ENCODE assay signal across 8 cellular contexts in genomic region chr3:5016218-5017161, GRCh38. TPM values are rescaled to one million over a fixed set of nuclear protein-coding genes. Genes with fewer than 3 reads are reported as not detected.
DNase-seq lines count a peak whose midpoint lies in the region; ATAC-seq, FAIRE-seq and TF ChIP-seq lines count a peak whose summit lies in the region.

No MANE protein-coding gene starts in this region.

- H3K9me3 Mint-ChIP-seq in T-helper 2 cell treated with Interferon-gamma antibody and Interleukin-4, amounts not matched to agents 5 μg/mL and 100 μg/mL, for 36 hours: no peaks in the 10 kb centered on the region

- H3K27me3 ChIP-seq in small intestine (ENCODE audit: control insufficient read depth in 2 of 2, insufficient read depth in 2 of 2, low read length in 2 of 2): no peaks in the 10 kb centered on the region

- no peak overlapping the region for H3K4me3 ChIP-seq in fibroblast of villous mesenchyme (ENCODE audit: low read depth, low read length)
- H3K4me3 ChIP-seq in small intestine (ENCODE audit: low read depth in 1 of 2, low read length in 2 of 2): no peak overlapping the region

- ATAC-seq in GM19467 (IDR thresholded peaks at IDR 0.05; ENCODE audit: unreplicated experiment): peak; percentile 45
- peak; percentile 60 for ATAC-seq in HG03469 (IDR thresholded peaks at IDR 0.05; ENCODE audit: unreplicated experiment)

- H3K27ac Mint-ChIP-seq in T-helper 2 cell treated with Interferon-gamma antibody and Interleukin-4, amounts not matched to agents 5 μg/mL and 100 μg/mL, for 36 hours: peak overlapping the region; percentile 95

- H3K27ac ChIP-seq in small intestine (ENCODE audit: low read depth in 1 of 2, low read length in 1 of 2): peak overlapping the region; percentile 77 to 87

- no peak for TF ChIP-seq CTCF in fibroblast of villous mesenchyme (IDR thresholded peaks at IDR 0.05; ENCODE audit: insufficient read depth, low read depth, low read length)

- H3K4me1 Mint-ChIP-seq in T-helper 2 cell treated with Interferon-gamma antibody and Interleukin-4, amounts not matched to agents 5 μg/mL and 100 μg/mL, for 36 hours (ENCODE audit: low read depth): peaks cover 83% of the 10 kb centered on the region

- peaks cover 4% of the 10 kb centered on the region for H3K36me3 Mint-ChIP-seq in T-helper 2 cell treated with Interferon-gamma antibody and Interleukin-4, amounts not matched to agents 5 μg/mL and 100 μg/mL, for 36 hours (ENCODE audit: low read depth)

- no peaks in the 10 kb centered on the region for H3K9me3 ChIP-seq in small intestine (ENCODE audit: control insufficient read depth, low read depth)

- no peaks in the 10 kb centered on the region for H3K36me3 ChIP-seq in small intestine (ENCODE audit: control insufficient read depth in 2 of 2, insufficient read depth in 2 of 2, low read length in 2 of 2)

- H3K4me3 Mint-ChIP-seq in T-helper 2 cell treated with Interferon-gamma antibody and Interleukin-4, amounts not matched to agents 5 μg/mL and 100 μg/mL, for 36 hours: peak overlapping the region; percentile 70

- 14 to 40% (median 26%) methylated on average over 11 of the region's 11 CpGs for whole genome bisulfite sequencing in small intestine, 3 donors

- FAIRE-seq in small intestine (lab: Jason Lieb, UNC): no peak

- H3K27me3 Mint-ChIP-seq in T-helper 2 cell treated with Interferon-gamma antibody and Interleukin-4, amounts not matched to agents 5 μg/mL and 100 μg/mL, for 36 hours (ENCODE audit: low read depth): no peaks in the 10 kb centered on the region

- CTCF ChIA-PET in HEK293T (lab: Yijun Ruan, JAX): interaction anchor here (1.2 kb wide), 1 partner anchor 305 kb away, joined by 3 read pairs; no protein-coding TSS in a partner anchor

- POLR2A ChIA-PET in HEK293T (lab: Yijun Ruan, JAX): interaction anchor here (0.9 to 2.9 kb wide), 7 partner anchors 12 to 38 kb away, joined by 3 to 22 read pairs (median 4); partner anchors contain the start of gene BHLHE40

- peaks cover 4 to 7% of the 10 kb centered on the region in 2 donors for H3K4me1 ChIP-seq in small intestine (ENCODE audit: control insufficient read depth in 2 of 2, insufficient read depth in 1 of 2, low read depth in 1 of 2, low read length in 1 of 2)

- peak; percentile 7 for DNase-seq in COLO668 (lab: John Stamatoyannopoulos, UW; ENCODE audit: unreplicated experiment)
- peak; percentile 57 for DNase-seq in T-helper 2 cell treated with Interferon-gamma antibody and Interleukin-4, amounts not matched to agents 5 μg/mL and 100 μg/mL, for 36 hours (ENCODE audit: low spot score)
- peak; percentile 90 for DNase-seq in fibroblast of villous mesenchyme (ENCODE audit: low read depth)
- peak; percentile 95 for DNase-seq in small intestine
- DNase-seq in HEK293T (ENCODE audit: extremely low spot score): no peak
- DNase-seq in NCI-H526 treated with DMSO at 0.1 percent for 48 hours (lab: John Stamatoyannopoulos, UW): no peak

TF ChIP-seq in HEK293T, 16 proteins besides CTCF, POLR2A, EP300 and RAD21:
- TF ChIP-seq TARDBP (IDR thresholded peaks at IDR 0.05): no peak
- no peak for TF ChIP-seq SP1 (IDR thresholded peaks at IDR 0.05)
- TF ChIP-seq L3MBTL2 (conservative IDR thresholded peaks at IDR 0.05): no peak
- TF ChIP-seq FOXM1 (IDR thresholded peaks at IDR 0.05; ENCODE audit: borderline replicate concordance): no peak
- TF ChIP-seq BHLHE40 (IDR thresholded peaks at IDR 0.05; ENCODE audit: borderline replicate concordance): no peak

RNA-seq across cellular contexts. Expression of gene BHLHE40, which starts 37.3 kb away (rescaled TPM):
- 53.5 and 75.7 TPM in 2 replicates for total RNA-seq in fibroblast of villous mesenchyme
- 10 to 100 TPM in 2 of 3 donors, 1 to 10 TPM in 1; 6.3 to 28.5 (median 10.8) TPM for polyA plus RNA-seq in small intestine

Comparison
In these comparisons a context has a peak if more than half of its experiments do, and no peak if none do; other contexts are left out.
1. DNase-seq: peak in COLO668 (single experiment), T-helper 2 cell treated with Interferon-gamma antibody and Interleukin-4, amounts not matched to agents 5 μg/mL and 100 μg/mL, for 36 hours (single experiment), fibroblast of villous mesenchyme (single experiment) and small intestine (single experiment); none in HEK293T (single experiment) and NCI-H526 treated with DMSO at 0.1 percent for 48 hours (single experiment).